Comparison of ENCODE assay signal across 15 cellular contexts in genomic region chr10:36171546-36171945, GRCh38.
DNase-seq lines count a peak whose midpoint lies in the region; ATAC-seq, FAIRE-seq and TF ChIP-seq lines count a peak whose summit lies in the region.
"Had no signal": no experiment of that assay in that cellular context is flagged by ENCODE, and none has a peak within 500 bp of the region (broad histone marks: within the 10 kb centered on the region; RNA-seq: fewer than 3 reads in every experiment).

No MANE protein-coding gene starts in this region.

- TF ChIP-seq POLR2A in HepG2 (IDR thresholded peaks at IDR 0.05; ENCODE audit: insufficient read depth in 1 of 2, low read depth in 2 of 2, low read length in 2 of 2), result no peak
- no peak for TF ChIP-seq POLR2A in right lobe of liver (IDR thresholded peaks at IDR 0.05)
- no peak for TF ChIP-seq POLR2A in breast epithelium (IDR thresholded peaks at IDR 0.05)

- no peak for TF ChIP-seq RAD21 in HepG2 (CRISPR knock-in tag; IDR thresholded peaks at IDR 0.05)

- H3K27me3 ChIP-seq in HepG2 (ENCODE audit: control insufficient read depth in 1 of 2, insufficient read depth in 2 of 2, low read length in 2 of 2) (no peaks in the 10 kb centered on the region), right lobe of liver (no peaks in the 10 kb centered on the region), breast epithelium (no peaks in the 10 kb centered on the region), MG63 (no peaks in the 10 kb centered on the region)
- H3K27me3 ChIP-seq: esophagus squamous epithelium had no signal

- TF ChIP-seq EP300 in HepG2 (IDR thresholded peaks at IDR 0.05; ENCODE audit: low read depth in 2 of 2, low read length in 2 of 2), result no peak
- TF ChIP-seq EP300 in HepG2 (CRISPR knock-in tag; IDR thresholded peaks at IDR 0.05; ENCODE audit: borderline replicate concordance), result no peak

- intact Hi-C loops in HepG2 (cut with micrococcal nuclease; ENCODE audit: unreplicated experiment), result no loop called here
- intact Hi-C loops in right lobe of liver (cut with DNase I), result no loop called here
- intact Hi-C loops in breast epithelium (cut with DNase I; ENCODE audit: low total_unique reads), result no loop called here

- WGBS in HepG2 (ENCODE audit: low lambda C conversion rate), result 0% methylated on average over 1 of the region's 1 CpG
- 42% methylated on average over 1 of the region's 1 CpG for WGBS in right lobe of liver (ENCODE audit: insufficient coverage, low coverage, low lambda C conversion rate, missing lambda C conversion rate)
- 38 to 100% methylated on average over 1 of the region's 1 CpG for WGBS in mesodermal cell (ENCODE audit: insufficient coverage in 2 of 2), 2 experiments

- in situ Hi-C loops in HepG2 (cut with HindIII; ENCODE audit: extremely low pct_ligation_motif_present, low pct_unique_long_range_greater_than_20kb), result no loop called here
- in situ Hi-C loops in GM13976 (cut with MboI; ENCODE audit: low sequenced_read_pairs, unreplicated experiment), result no loop called here

- no peaks in the 10 kb centered on the region for H4K20me1 ChIP-seq in HepG2 (ENCODE audit: insufficient read depth, low read length)

- H3K4me1 ChIP-seq in HepG2 (ENCODE audit: insufficient read depth, low read length) (no peaks in the 10 kb centered on the region), right lobe of liver (no peaks in the 10 kb centered on the region), breast epithelium (no peaks in the 10 kb centered on the region), mesodermal cell (ENCODE audit: control insufficient read depth, insufficient read depth, low read length, poor library complexity, severe bottlenecking) (peaks cover 12% of the 10 kb centered on the region)

- no peak overlapping the region for H2AFZ ChIP-seq in HepG2 (ENCODE audit: low read length)

- no peak overlapping the region for H3K4me3 ChIP-seq in HepG2 (replicated peaks in 1 of 3; ENCODE audit: insufficient read depth in 1 of 3, low read depth in 2 of 3, low read length in 3 of 3)
- H3K4me3 ChIP-seq in right lobe of liver, result no peak overlapping the region
- no peak overlapping the region for H3K4me3 ChIP-seq in breast epithelium
- no peak overlapping the region for H3K4me3 ChIP-seq in mesodermal cell (ENCODE audit: extremely low read depth, insufficient read depth, low read length, poor library complexity, severe bottlenecking)
- H3K4me3 ChIP-seq in MG63, result no peak overlapping the region
- H3K4me3 ChIP-seq: esophagus squamous epithelium had no signal

- TF ChIP-seq CTCF in HepG2 (CRISPR knock-in tag; IDR thresholded peaks at IDR 0.05) (no peak), right lobe of liver (IDR thresholded peaks at IDR 0.05) (no peak), breast epithelium (IDR thresholded peaks at IDR 0.05) (no peak), GM13976 (IDR thresholded peaks at IDR 0.05; ENCODE audit: borderline replicate concordance, control extremely low read depth, extremely low read depth, insufficient read depth, missing control alignments) (no peak)

- H3K36me3 ChIP-seq in HepG2 (replicated peaks in 1 of 2; ENCODE audit: control insufficient read depth in 1 of 2, insufficient read depth in 2 of 2, low read length in 2 of 2) (no peaks in the 10 kb centered on the region), right lobe of liver (no peaks in the 10 kb centered on the region), breast epithelium (no peaks in the 10 kb centered on the region), mesodermal cell (ENCODE audit: control insufficient read depth, insufficient read depth, low read length) (no peaks in the 10 kb centered on the region), MG63 (no peaks in the 10 kb centered on the region)
- H3K36me3 ChIP-seq: esophagus squamous epithelium had no signal

- DNase-seq in HepG2 (ENCODE audit: low spot score) (no peak), right lobe of liver (no peak), breast epithelium (ENCODE audit: low spot score in 2 of 2) (no peak), D341Med (ENCODE audit: low spot score) (no peak), GM13976 (ENCODE audit: low spot score) (no peak), AML-193 (lab: John Stamatoyannopoulos, UW) (no peak), MG63 (no peak)
- DNase-seq: 8988T, esophagus squamous epithelium, GDM1, NCI-H748 treated with DMSO at 0.1 percent for 48 hours, T-helper 1 cell had no signal

- no peak overlapping the region for H3K4me2 ChIP-seq in HepG2 (ENCODE audit: low read depth, low read length)

- POLR2A ChIA-PET in HepG2 (lab: Yijun Ruan, JAX), result no interaction called here

- FAIRE-seq in HepG2 (lab: Jason Lieb, UNC), result no peak

- CTCF ChIA-PET in HepG2 (lab: Yijun Ruan, JAX; ENCODE audit: low intra/inter-chr PET ratio, low total read pairs), result no interaction called here

- no TSS peak for BruUV-seq in HepG2 (replicated peaks; lab: Mats Ljungman, UMichigan)

- ATAC-seq in HepG2 (peak; percentile 73), right lobe of liver (no peak)
- ATAC-seq: natural killer cell treated with Interleukin-12 subunit alpha and Interleukin-12 subunit beta and Interleukin-15 and Interleukin-18, amount 100 ng/mL, for 72 hours; Panc1 had no signal

- no peak overlapping the region for H3K9ac ChIP-seq in HepG2 (ENCODE audit: insufficient read depth, low read depth, low read length)

- H3K27ac ChIP-seq in HepG2 (ENCODE audit: extremely low read length, insufficient read depth, low read length) (no peak overlapping the region), right lobe of liver (no peak overlapping the region), breast epithelium (peak overlapping the region; percentile 14 to 31), mesodermal cell (ENCODE audit: low read depth, low read length, severe bottlenecking) (peak overlapping the region; percentile 18)

- no peaks in the 10 kb centered on the region for H3K9me3 ChIP-seq in HepG2 (ENCODE audit: low read length)
- no peaks in the 10 kb centered on the region for H3K9me3 ChIP-seq in right lobe of liver
- H3K9me3 ChIP-seq in breast epithelium, result no peaks in the 10 kb centered on the region
- no peaks in the 10 kb centered on the region for H3K9me3 ChIP-seq in mesodermal cell (ENCODE audit: control insufficient read depth, low read length)
- no peaks in the 10 kb centered on the region; the same call in 1 of the 2 replicates for H3K9me3 ChIP-seq in MG63
- H3K9me3 ChIP-seq: esophagus squamous epithelium had no signal

- no peaks in the 10 kb centered on the region for H3K79me2 ChIP-seq in HepG2 (ENCODE audit: insufficient read depth, low read length)

TF ChIP-seq in HepG2, 621 proteins besides CTCF, POLR2A, EP300 and RAD21:
- TF ChIP-seq FOXO1 (CRISPR knock-in tag; IDR thresholded peaks at IDR 0.05) (no peak), ZNF124 (CRISPR knock-in tag; IDR thresholded peaks at IDR 0.05) (no peak), KLF11 (CRISPR knock-in tag; IDR thresholded peaks at IDR 0.05) (no peak), ZNF431 (CRISPR knock-in tag; IDR thresholded peaks at IDR 0.05; ENCODE audit: borderline replicate concordance, low read depth) (no peak), HDAC2 (CRISPR knock-in tag; IDR thresholded peaks at IDR 0.05) (no peak), TCF7L2 (IDR thresholded peaks at IDR 0.05; ENCODE audit: low read depth, low read length) (no peak), SMYD3 (CRISPR knock-in tag; IDR thresholded peaks at IDR 0.05) (no peak), ZNF451 (CRISPR knock-in tag; IDR thresholded peaks at IDR 0.05) (no peak), PAWR (CRISPR knock-in tag; IDR thresholded peaks at IDR 0.05; ENCODE audit: borderline replicate concordance) (no peak), CCDC6 (CRISPR knock-in tag; IDR thresholded peaks at IDR 0.05) (no peak), ZNF580 (CRISPR knock-in tag; IDR thresholded peaks at IDR 0.05; ENCODE audit: borderline replicate concordance, low read depth) (no peak), FUBP1 (CRISPR knock-in tag; IDR thresholded peaks at IDR 0.05; ENCODE audit: borderline replicate concordance) (no peak), ZNF292 (CRISPR knock-in tag; IDR thresholded peaks at IDR 0.05; ENCODE audit: borderline replicate concordance, low read depth) (no peak), HDAC6 (IDR thresholded peaks at IDR 0.05; ENCODE audit: low read depth, low read length) (no peak), KLF13 (CRISPR knock-in tag; IDR thresholded peaks at IDR 0.05) (no peak), ZNF605 (CRISPR knock-in tag; IDR thresholded peaks at IDR 0.05) (no peak)

Comparison
In these comparisons a context has a peak if more than half of its experiments do, and no peak if none do; other contexts are left out.
1. H3K27ac ChIP-seq: peak in breast epithelium (2 of 2) and mesodermal cell (single experiment); none in HepG2 (single experiment) and right lobe of liver (0 of 3).